Comparison of ENCODE assay signal across 8 cellular contexts in genomic region chr1:28887418-28887834, GRCh38. TPM values are rescaled to one million over a fixed set of nuclear protein-coding genes. Genes with fewer than 3 reads are reported as not detected.
DNase-seq lines count a peak whose midpoint lies in the region; ATAC-seq, FAIRE-seq and TF ChIP-seq lines count a peak whose summit lies in the region.

No MANE protein-coding gene starts in this region.

- peak overlapping the region; percentile 92 for H3K27ac Mint-ChIP-seq in activated naive CD4-positive, alpha-beta T cell treated with anti-CD3 and anti-CD28 coated beads, Interleukin-2, amount 50 U/mL, for 24 hours

- no peak for TF ChIP-seq POLR2A in GM12892 (IDR thresholded peaks at IDR 0.05; ENCODE audit: low read depth, low read length)

- H3K27me3 Mint-ChIP-seq in activated naive CD4-positive, alpha-beta T cell treated with anti-CD3 and anti-CD28 coated beads, Interleukin-2, amount 50 U/mL, for 24 hours, result no peaks in the 10 kb centered on the region

- H3K4me1 Mint-ChIP-seq in activated naive CD4-positive, alpha-beta T cell treated with anti-CD3 and anti-CD28 coated beads, Interleukin-2, amount 50 U/mL, for 24 hours, result peaks cover 53% of the 10 kb centered on the region

- no peak for TF ChIP-seq CTCF in OCI-LY3 (IDR thresholded peaks at IDR 0.05; ENCODE audit: low read depth, low read length)

- peaks cover 34% of the 10 kb centered on the region for H3K79me2 ChIP-seq in OCI-LY3 (ENCODE audit: low read length)

- peak overlapping the region; percentile 95 for H3K4me3 Mint-ChIP-seq in activated naive CD4-positive, alpha-beta T cell treated with anti-CD3 and anti-CD28 coated beads, Interleukin-2, amount 50 U/mL, for 24 hours

- WGBS in right cardiac atrium, result under 1% methylated on average over 41 of the region's 41 CpGs

- H3K4me1 ChIP-seq in OCI-LY3 (ENCODE audit: low read length) (peaks cover 41% of the 10 kb centered on the region), right cardiac atrium (ENCODE audit: control insufficient read depth, insufficient read depth, low read length) (no peaks in the 10 kb centered on the region), skeletal muscle tissue (ENCODE audit: control insufficient read depth in 3 of 3, insufficient read depth in 3 of 3, low read length in 3 of 3) (peaks cover 14 to 41% (median 31%) of the 10 kb centered on the region in 3 donors)

- H3K27me3 ChIP-seq in OCI-LY3 (ENCODE audit: low read depth, low read length), result no peaks in the 10 kb centered on the region
- H3K27me3 ChIP-seq in right cardiac atrium (ENCODE audit: control insufficient read depth, insufficient read depth), result no peaks in the 10 kb centered on the region
- H3K27me3 ChIP-seq in skeletal muscle tissue (ENCODE audit: control insufficient read depth in 3 of 3, insufficient read depth in 3 of 3, low read length in 3 of 3), result no peaks in the 10 kb centered on the region

- no peaks in the 10 kb centered on the region for H3K36me3 Mint-ChIP-seq in activated naive CD4-positive, alpha-beta T cell treated with anti-CD3 and anti-CD28 coated beads, Interleukin-2, amount 50 U/mL, for 24 hours

- FAIRE-seq in GM12892 (lab: Jason Lieb, UNC), result no peak

- H4K20me1 ChIP-seq in OCI-LY3 (ENCODE audit: insufficient read depth, low read length), result no peaks in the 10 kb centered on the region

- peak; percentile 14 to 40 for ATAC-seq in right cardiac atrium

- peak overlapping the region; percentile 54 for H3K27ac ChIP-seq in OCI-LY3 (ENCODE audit: low read length)
- peak overlapping the region; percentile 10 for H3K27ac ChIP-seq in right cardiac atrium (ENCODE audit: low read length)
- peak overlapping the region; percentile 89 for H3K27ac ChIP-seq in skeletal muscle tissue (ENCODE audit: low read depth, low read length)

- intact Hi-C loops in right cardiac atrium (cut with DNase I), result loop anchor here in 2 of 4 donors (10.0 kb wide), 1 partner anchor 1817 kb away; no protein-coding TSS in a partner anchor

- DNase-seq in GM12892 (ENCODE audit: insufficient read length) (peak; percentile 53), right cardiac atrium (peak; percentile 27 to 72 (median 68)), occipital lobe (lab: John Stamatoyannopoulos, UW) (no peak), AG08396 (ENCODE audit: low spot score) (no peak), HuH-7 (ENCODE audit: low spot score) (no peak)

- H3K4me2 ChIP-seq in OCI-LY3 (ENCODE audit: low read length), result peak overlapping the region; percentile 90

- H2AFZ ChIP-seq in OCI-LY3 (ENCODE audit: low read depth, low read length), result no peak overlapping the region

- no peaks in the 10 kb centered on the region for H3K9me3 ChIP-seq in OCI-LY3 (ENCODE audit: insufficient read depth, low read length)
- no peaks in the 10 kb centered on the region for H3K9me3 ChIP-seq in right cardiac atrium (ENCODE audit: control insufficient read depth, low read length)
- no peaks in the 10 kb centered on the region for H3K9me3 ChIP-seq in skeletal muscle tissue (ENCODE audit: control insufficient read depth in 3 of 3, low read length in 3 of 3)

- H3K4me3 ChIP-seq in OCI-LY3 (ENCODE audit: low read length) (peak overlapping the region; percentile 98), right cardiac atrium (ENCODE audit: low read length) (peak overlapping the region; percentile 67), skeletal muscle tissue (ENCODE audit: low read length in 3 of 3) (peak overlapping the region; percentile 90 to 96 (median 96))

- no peaks in the 10 kb centered on the region for H3K9me3 Mint-ChIP-seq in activated naive CD4-positive, alpha-beta T cell treated with anti-CD3 and anti-CD28 coated beads, Interleukin-2, amount 50 U/mL, for 24 hours

- H3K36me3 ChIP-seq in OCI-LY3 (replicated peaks; ENCODE audit: low read depth, low read length) (no peaks in the 10 kb centered on the region), skeletal muscle tissue (ENCODE audit: control insufficient read depth in 3 of 3, insufficient read depth in 3 of 3, low read length in 3 of 3) (peaks cover 0 to 2% (median 0%) of the 10 kb centered on the region in 3 donors)

- H3K9ac ChIP-seq in OCI-LY3 (ENCODE audit: low read length), result peak overlapping the region; percentile 97
- H3K9ac ChIP-seq in skeletal muscle tissue (ENCODE audit: low read depth in 1 of 3, low read length in 3 of 3), result peak overlapping the region; percentile 92 to 96 (median 96)

RNA-seq across cellular contexts. Expression of gene EPB41, which starts 26.9 kb away (rescaled TPM):
- polyA plus RNA-seq in GM12892 (2012; ENCODE audit: missing spikeins), result 19.1 TPM
- total RNA-seq in right cardiac atrium, result 10 to 100 TPM; 14.2 to 21.1 (median 18.4) TPM
- polyA plus RNA-seq in right cardiac atrium, result 8.9 TPM
- total RNA-seq in skeletal muscle tissue, result 37.6 TPM
- total RNA-seq in occipital lobe, result 36.2 TPM

Comparison
In these comparisons a context has a peak if more than half of its experiments do, and no peak if none do; other contexts are left out.
1. DNase-seq: peak in GM12892 (single experiment) and right cardiac atrium (3 of 3); none in occipital lobe (single experiment), AG08396 (single experiment) and HuH-7 (single experiment).
2. H3K27ac ChIP-seq: peak in every context shown above with its lines; median percentile 89 in skeletal muscle tissue; 54 in OCI-LY3; 10 in right cardiac atrium.
3. Peak in every context shown above with its lines, with median percentiles within 50 percentile points of each other: H3K4me3 ChIP-seq.